In genomic region chr13:22161871-22162270, GRCh38 we compare ENCODE assay signal across 10 cellular contexts.
A peak's percentile ranks its signal among the peaks of the same experiment; 100 is the strongest.
DNase-seq lines count a peak whose midpoint lies in the region; ATAC-seq and TF ChIP-seq lines count a peak whose summit lies in the region.
"Had no signal": no experiment of that assay in that cellular context is flagged by ENCODE, and none has a peak within 500 bp of the region (broad histone marks: within the 10 kb centered on the region; RNA-seq: fewer than 3 reads in every experiment).

No MANE protein-coding gene starts in this region.

- intact Hi-C loops in heart right ventricle (cut with DNase I), result no loop called here

- ATAC-seq in HG02642 (IDR thresholded peaks at IDR 0.05; ENCODE audit: poor library complexity, unreplicated experiment), result peak; percentile 93
- peak; percentile 79 for ATAC-seq in HG03571 (IDR thresholded peaks at IDR 0.05; ENCODE audit: unreplicated experiment)
- no peak for ATAC-seq in heart right ventricle
- ATAC-seq: mucosa of descending colon had no signal

- H3K4me1 ChIP-seq in heart right ventricle, result peaks cover 0 to 7% (median 0%) of the 10 kb centered on the region in 9 donors

- peak overlapping the region; percentile 22 for H3K27ac Mint-ChIP-seq in activated naive CD8-positive, alpha-beta T cell
- no peak overlapping the region for H3K27ac Mint-ChIP-seq in activated naive CD8-positive, alpha-beta T cell treated with anti-CD3 and anti-CD28 coated beads for 36 hours

- no peak for TF ChIP-seq CTCF in heart right ventricle (IDR thresholded peaks at IDR 0.05)

- H3K36me3 Mint-ChIP-seq in activated naive CD8-positive, alpha-beta T cell, result no peaks in the 10 kb centered on the region
- peaks cover 15% of the 10 kb centered on the region for H3K36me3 Mint-ChIP-seq in activated naive CD8-positive, alpha-beta T cell treated with anti-CD3 and anti-CD28 coated beads for 36 hours

- peak overlapping the region in 1 of 10 donors; percentile 41 for H3K27ac ChIP-seq in heart right ventricle

- DNase-seq in activated naive CD8-positive, alpha-beta T cell treated with anti-CD3 and anti-CD28 coated beads for 36 hours, result no peak
- DNase-seq in heart right ventricle, result no peak
- no peak for DNase-seq in DMS153 (lab: John Stamatoyannopoulos, UW)
- DNase-seq in HK-2 (ENCODE audit: unreplicated experiment), result no peak
- no peak for DNase-seq in NCI-H524 treated with DMSO at 0.1 percent for 48 hours (lab: John Stamatoyannopoulos, UW)
- DNase-seq: mucosa of descending colon, NCI-H1417 treated with DMSO at 0.1 percent for 48 hours had no signal

- H3K36me3 ChIP-seq in heart right ventricle, result no peaks in the 10 kb centered on the region

- no peaks in the 10 kb centered on the region for H3K27me3 ChIP-seq in heart right ventricle

- peaks cover 0 to 5% (median 0%) of the 10 kb centered on the region in 11 donors for H3K9me3 ChIP-seq in heart right ventricle
- H3K9me3 ChIP-seq: mucosa of descending colon had no signal

- H3K4me3 ChIP-seq in heart right ventricle, result no peak overlapping the region
- H3K4me3 ChIP-seq: mucosa of descending colon had no signal

- H3K4me1 Mint-ChIP-seq in activated naive CD8-positive, alpha-beta T cell (ENCODE audit: low read depth), result peaks cover 31% of the 10 kb centered on the region
- H3K4me1 Mint-ChIP-seq in activated naive CD8-positive, alpha-beta T cell treated with anti-CD3 and anti-CD28 coated beads for 36 hours, result peaks cover 30% of the 10 kb centered on the region

- no peaks in the 10 kb centered on the region for H3K27me3 Mint-ChIP-seq in activated naive CD8-positive, alpha-beta T cell
- no peaks in the 10 kb centered on the region for H3K27me3 Mint-ChIP-seq in activated naive CD8-positive, alpha-beta T cell treated with anti-CD3 and anti-CD28 coated beads for 36 hours

- H3K9me3 Mint-ChIP-seq in activated naive CD8-positive, alpha-beta T cell (ENCODE audit: low read depth), result no peaks in the 10 kb centered on the region
- H3K9me3 Mint-ChIP-seq in activated naive CD8-positive, alpha-beta T cell treated with anti-CD3 and anti-CD28 coated beads for 36 hours, result peaks cover 16% of the 10 kb centered on the region

- peak overlapping the region; percentile 28 for H3K4me3 Mint-ChIP-seq in activated naive CD8-positive, alpha-beta T cell
- no peak overlapping the region for H3K4me3 Mint-ChIP-seq in activated naive CD8-positive, alpha-beta T cell treated with anti-CD3 and anti-CD28 coated beads for 36 hours

- 82 to 91% methylated on average over 3 of the region's 3 CpGs for WGBS in heart right ventricle, 2 donors

Comparison
In these comparisons a context has a peak if more than half of its experiments do, and no peak if none do; other contexts are left out.
1. ATAC-seq: peak in HG02642 (single experiment) and HG03571 (single experiment); none in heart right ventricle (0 of 8).